13 cellular contexts compared by ENCODE assay signal in genomic region chr1:229296541-229296941, GRCh38. TPM values are rescaled to one million over a fixed set of nuclear protein-coding genes. Genes with fewer than 3 reads are reported as not detected.
DNase-seq lines count a peak whose midpoint lies in the region; ATAC-seq and TF ChIP-seq lines count a peak whose summit lies in the region.
"Had no signal": no experiment of that assay in that cellular context is flagged by ENCODE, and none has a peak within 500 bp of the region (broad histone marks: within the 10 kb centered on the region; RNA-seq: fewer than 3 reads in every experiment).

No MANE protein-coding gene starts in this region.

- peak overlapping the region; percentile 8 for H3K4me3 Mint-ChIP-seq in endothelial cell (ENCODE audit: unreplicated experiment)
- H3K4me3 Mint-ChIP-seq: B cell had no signal

- H3K27ac ChIP-seq in hepatocyte (peak overlapping the region; percentile 72), Peyer's patch (no peak overlapping the region)
- H3K27ac ChIP-seq: tibial artery had no signal

- no peak overlapping the region for H2AFZ ChIP-seq in hepatocyte

- H3K27me3 ChIP-seq in hepatocyte (no peaks in the 10 kb centered on the region), Peyer's patch (no peaks in the 10 kb centered on the region)
- H3K27me3 ChIP-seq: tibial artery had no signal

- no peak for TF ChIP-seq CTCF in AG04449 (IDR thresholded peaks at IDR 0.05; ENCODE audit: insufficient read depth, low read length, missing control alignments)
- TF ChIP-seq CTCF in endothelial cell (IDR thresholded peaks at IDR 0.05; ENCODE audit: unreplicated experiment) = no peak
- TF ChIP-seq CTCF in hepatocyte (IDR thresholded peaks at IDR 0.05; ENCODE audit: poor library complexity) = no peak
- TF ChIP-seq CTCF in Peyer's patch (IDR thresholded peaks at IDR 0.05) = no peak

- CTCF ChIA-PET in AG04449 (lab: Yijun Ruan, JAX) = no interaction called here

- H3K9me3 Mint-ChIP-seq in endothelial cell (ENCODE audit: unreplicated experiment) = no peaks in the 10 kb centered on the region
- H3K9me3 Mint-ChIP-seq in activated naive CD4-positive, alpha-beta T cell treated with anti-CD3 and anti-CD28 coated beads, Interleukin-2, amount 50 U/mL, for 72 hours = no peaks in the 10 kb centered on the region

- no peak overlapping the region for H3K4me2 ChIP-seq in hepatocyte

- H3K4me1 Mint-ChIP-seq in endothelial cell (ENCODE audit: unreplicated experiment) = no peaks in the 10 kb centered on the region

- H3K9me2 ChIP-seq in hepatocyte (replicated peaks; ENCODE audit: insufficient read depth) = no peaks in the 10 kb centered on the region

- H3K36me3 ChIP-seq in hepatocyte (replicated peaks; ENCODE audit: insufficient read depth, low read depth) (no peaks in the 10 kb centered on the region), Peyer's patch (peaks cover 0 to 31% (median 0%) of the 10 kb centered on the region in 3 donors)

- TF ChIP-seq POLR2A in Peyer's patch (IDR thresholded peaks at IDR 0.05) = no peak

- ATAC-seq in activated naive CD4-positive, alpha-beta T cell treated with anti-CD3 and anti-CD28 coated beads, Interleukin-2, amount 50 U/mL, for 72 hours = no peak
- ATAC-seq: PC-3 had no signal

- H3K79me2 ChIP-seq in hepatocyte = peaks cover 10% of the 10 kb centered on the region

- no peaks in the 10 kb centered on the region for H4K20me1 ChIP-seq in hepatocyte (ENCODE audit: insufficient read depth, poor library complexity, severe bottlenecking)

- H3K36me3 Mint-ChIP-seq in endothelial cell (ENCODE audit: low read depth, unreplicated experiment) = peaks cover 26% of the 10 kb centered on the region
- H3K36me3 Mint-ChIP-seq in activated naive CD4-positive, alpha-beta T cell treated with anti-CD3 and anti-CD28 coated beads, Interleukin-2, amount 50 U/mL, for 72 hours = peaks cover 9 to 13% of the 10 kb centered on the region in 2 donors

- H3K4me1 ChIP-seq in hepatocyte (ENCODE audit: insufficient read depth) (peaks cover 13% of the 10 kb centered on the region), Peyer's patch (no peaks in the 10 kb centered on the region)

- DNase-seq in AG04449 (ENCODE audit: low read depth, low spot score) (peak; percentile 61), HT1080 (ENCODE audit: low read depth) (peak; percentile 32), endothelial cell (ENCODE audit: low spot score) (no peak), hepatocyte (ENCODE audit: low spot score) (peak; percentile 48), Peyer's patch (no peak), RPMI8226 (no peak), Ammon's horn (ENCODE audit: low spot score) (no peak)
- DNase-seq in activated naive CD4-positive, alpha-beta T cell treated with anti-CD3 and anti-CD28 coated beads, Interleukin-2, amount 50 U/mL, for 72 hours (ENCODE audit: low spot score in 2 of 2) = no peak
- DNase-seq: aorta, KG1, PC-3, tibial artery had no signal

- POLR2A ChIA-PET in AG04449 (lab: Yijun Ruan, JAX) = no interaction called here

- H3K9me3 ChIP-seq in hepatocyte (ENCODE audit: low read depth) (no peaks in the 10 kb centered on the region), Peyer's patch (no peaks in the 10 kb centered on the region)
- H3K9me3 ChIP-seq: tibial artery had no signal

- peaks cover 2% of the 10 kb centered on the region for H3K27me3 Mint-ChIP-seq in endothelial cell (ENCODE audit: unreplicated experiment)
- H3K27me3 Mint-ChIP-seq: B cell had no signal

- 92% methylated on average over 3 of the region's 3 CpGs for WGBS in hepatocyte (ENCODE audit: low lambda C conversion rate, missing lambda C conversion rate)

- no peak overlapping the region for H3K4me3 ChIP-seq in AG04449 (ENCODE audit: low read depth, low read length)
- no peak overlapping the region for H3K4me3 ChIP-seq in hepatocyte
- no peak overlapping the region for H3K4me3 ChIP-seq in Peyer's patch
- H3K4me3 ChIP-seq: tibial artery had no signal

- no peak overlapping the region for H3K27ac Mint-ChIP-seq in endothelial cell (ENCODE audit: unreplicated experiment)
- H3K27ac Mint-ChIP-seq in activated naive CD4-positive, alpha-beta T cell treated with anti-CD3 and anti-CD28 coated beads, Interleukin-2, amount 50 U/mL, for 72 hours = no peak overlapping the region
- H3K27ac Mint-ChIP-seq: B cell had no signal

RNA-seq across cellular contexts. Expression of gene RAB4A, which starts 25.6 kb away (rescaled TPM):
- 29.6 and 51.5 TPM in 2 replicates for total RNA-seq in HT1080 (2014; rRNA removed; shearing (Covaris generic))
- polyA plus RNA-seq in HT1080 (2015; cell fraction: cytosol; rRNA removed) = 40.2 and 44.5 TPM in 2 replicates
- polyA plus RNA-seq in HT1080 (2015; cell fraction: nucleus; rRNA removed) = 9.3 and 13.1 TPM in 2 replicates
- total RNA-seq in endothelial cell (ENCODE audit: unreplicated experiment) = 80.4 TPM
- total RNA-seq in hepatocyte = 41.7 and 47.7 TPM in 2 replicates
- 45.4 and 54.3 TPM in 2 replicates for polyA plus RNA-seq in hepatocyte
- 10 to 100 TPM; 22.1 to 36.7 (median 23.4) TPM for total RNA-seq in Peyer's patch
- 10 to 100 TPM; 31.0 to 32.2 TPM for total RNA-seq in activated naive CD4-positive, alpha-beta T cell treated with anti-CD3 and anti-CD28 coated beads, Interleukin-2, amount 50 U/mL, for 72 hours

RNA-seq across cellular contexts. Expression of gene CCSAP, which starts 46.3 kb away (rescaled TPM):
- 4.8 and 5.4 TPM in 2 replicates for total RNA-seq in HT1080 (2014; rRNA removed; shearing (Covaris generic))
- polyA plus RNA-seq in HT1080 (2015; cell fraction: cytosol; rRNA removed) = 6.0 and 6.6 TPM in 2 replicates
- 6.1 and 6.5 TPM in 2 replicates for polyA plus RNA-seq in HT1080 (2015; cell fraction: nucleus; rRNA removed)
- total RNA-seq in endothelial cell (ENCODE audit: unreplicated experiment) (6.7 TPM), hepatocyte (9.6 and 12.0 TPM in 2 replicates), Peyer's patch (1 to 10 TPM; 1.8 to 5.8 (median 2.8) TPM)
- 2.7 and 3.8 TPM in 2 replicates for polyA plus RNA-seq in hepatocyte
- total RNA-seq in activated naive CD4-positive, alpha-beta T cell treated with anti-CD3 and anti-CD28 coated beads, Interleukin-2, amount 50 U/mL, for 72 hours = 10 to 100 TPM in 1 of 2 donors, 1 to 10 TPM in 1; 5.9 to 11.4 TPM

Comparison
In these comparisons a context has a peak if more than half of its experiments do, and no peak if none do; other contexts are left out.
1. DNase-seq: peak in AG04449 (single experiment), HT1080 (single experiment) and hepatocyte (single experiment); none in endothelial cell (single experiment), Peyer's patch (0 of 3), RPMI8226 (single experiment), Ammon's horn (single experiment) and activated naive CD4-positive, alpha-beta T cell treated with anti-CD3 and anti-CD28 coated beads, Interleukin-2, amount 50 U/mL, for 72 hours (0 of 2).